Comparison of ENCODE assay signal across 30 cellular contexts in the genomic region with DNA sequence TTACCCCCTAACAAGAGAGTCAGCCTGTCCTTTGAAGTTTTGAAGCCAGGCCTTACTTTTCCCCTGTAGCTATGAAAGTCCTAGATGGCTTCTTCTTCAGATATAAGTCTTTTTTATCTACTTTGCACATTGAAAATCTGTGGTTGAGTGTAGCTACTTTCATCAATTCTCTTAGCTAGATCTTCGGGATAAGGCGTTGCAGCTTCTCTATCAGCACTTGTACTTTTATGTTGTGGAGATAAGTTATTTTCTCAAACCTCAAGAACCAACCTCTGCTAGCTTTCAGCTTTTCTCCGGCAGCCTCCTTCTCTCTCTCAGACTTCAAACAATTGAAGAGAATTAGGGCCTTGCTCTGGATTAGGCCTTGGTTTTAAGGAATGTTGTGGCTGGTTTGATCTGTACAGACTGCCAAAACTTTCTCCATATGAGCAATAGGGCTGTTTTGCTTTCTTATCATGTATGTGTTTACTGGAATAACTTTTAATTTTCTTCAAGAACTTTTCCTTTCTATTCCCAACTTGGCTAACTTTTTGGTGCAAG. TPM values are rescaled to one million over a fixed set of nuclear protein-coding genes. Genes with fewer than 3 reads are reported as not detected.
DNase-seq lines count a peak whose midpoint lies in the region; ATAC-seq and TF ChIP-seq lines count a peak whose summit lies in the region.
"Had no signal": no experiment of that assay in that cellular context is flagged by ENCODE, and none has a peak within 500 bp of the region (broad histone marks: within the 10 kb centered on the region; RNA-seq: fewer than 3 reads in every experiment).

No MANE protein-coding gene starts in this region.

- intact Hi-C loops in mucosa of descending colon (cut with DNase I, micrococcal nuclease): no loop called here

- H3K36me3 ChIP-seq in mucosa of descending colon (ENCODE audit: low read depth): no peaks in the 10 kb centered on the region
- H3K36me3 ChIP-seq: adrenal gland, heart left ventricle had no signal

- no peaks in the 10 kb centered on the region for H3K9me3 ChIP-seq in mucosa of descending colon
- H3K9me3 ChIP-seq: adrenal gland had no signal

- ATAC-seq in GM18870 (IDR thresholded peaks at IDR 0.05; ENCODE audit: unreplicated experiment): no peak
- no peak for ATAC-seq in mucosa of descending colon
- ATAC-seq in GM21381 (IDR thresholded peaks at IDR 0.05; ENCODE audit: unreplicated experiment): no peak
- ATAC-seq: activated CD4-positive, alpha-beta T cell treated with anti-CD3 and anti-CD28 coated beads for 36 hours; activated CD8-positive, alpha-beta T cell treated with anti-CD3 and anti-CD28 coated beads for 36 hours; CD8-positive, alpha-beta T cell; foreskin keratinocyte; heart left ventricle; left ventricle myocardium superior; naive thymus-derived CD4-positive, alpha-beta T cell; stimulated activated effector memory CD8-positive, alpha-beta T cell treated with anti-CD3 and anti-CD28 coated beads, Interleukin-12 subunit alpha, Interleukin-12 subunit beta, amount 100 ng/mL, for 72 hours had no signal

- H3K4me3 ChIP-seq in choroid plexus epithelial cell (ENCODE audit: low read depth, low read length): no peak overlapping the region
- no peak overlapping the region for H3K4me3 ChIP-seq in mucosa of descending colon
- H3K4me3 ChIP-seq: adrenal gland, heart left ventricle had no signal

- DNase-seq in AG08396 (ENCODE audit: low spot score): peak; percentile 13
- DNase-seq in M059J (ENCODE audit: low read depth): peak; percentile 17
- peak; percentile 21 for DNase-seq in choroid plexus epithelial cell (ENCODE audit: low read depth)
- DNase-seq in myocyte (ENCODE audit: low read depth): peak; percentile 40
- DNase-seq in mucosa of descending colon: no peak
- no peak for DNase-seq in SKM-1 treated with dmso at 0.1 percent for 144 hours (lab: John Stamatoyannopoulos, UW; ENCODE audit: unreplicated experiment)
- DNase-seq: 8988T; activated CD4-positive, alpha-beta T cell treated with anti-CD3 and anti-CD28 coated beads for 36 hours; activated CD8-positive, alpha-beta memory T cell treated with anti-CD3 and anti-CD28 coated beads, Interleukin-2, amount 50 U/mL, for 48 hours; activated CD8-positive, alpha-beta T cell treated with anti-CD3 and anti-CD28 coated beads for 36 hours; activated naive CD4-positive, alpha-beta T cell treated with Interleukin-2 at 50 U/mL for 16 hours; adrenal gland; CD8-positive, alpha-beta T cell; effector CD4-positive, alpha-beta T cell; foreskin keratinocyte; heart left ventricle; kidney; left ventricle myocardium superior; NCI-H82; nucleus accumbens; substantia nigra; SW 1271; T-helper 9 cell; trophoblast cell had no signal

- H3K4me1 ChIP-seq in mucosa of descending colon (ENCODE audit: low read depth): no peaks in the 10 kb centered on the region
- H3K4me1 ChIP-seq: adrenal gland, foreskin keratinocyte had no signal

- TF ChIP-seq CTCF in choroid plexus epithelial cell (conservative IDR thresholded peaks at IDR 0.05; ENCODE audit: low read depth, low read length) (no peak), mucosa of descending colon (IDR thresholded peaks at IDR 0.05) (no peak)

RNA-seq across cellular contexts. Expression of gene CATSPER3, which starts 21.7 kb away (rescaled TPM):
- not detected in 2 replicates for total RNA-seq in M059J (2014; rRNA removed; shearing (Covaris generic))
- total RNA-seq in myocyte: not detected in 2 replicates
- 0.16 TPM for polyA plus RNA-seq in myocyte (2012)
- total RNA-seq in mucosa of descending colon: 1 to 10 TPM; 1.3 to 1.5 (median 1.3) TPM
- total RNA-seq: pulmonary artery endothelial cell had no signal

RNA-seq across cellular contexts. Expression of gene PITX1, which starts 44.7 kb away (rescaled TPM):
- total RNA-seq in M059J (2014; rRNA removed; shearing (Covaris generic)): 4.6 and 15.3 TPM in 2 replicates
- 2.9 and 5.5 TPM in 2 replicates for total RNA-seq in myocyte
- 1.2 TPM for polyA plus RNA-seq in myocyte (2012)
- 10 to 100 TPM in 1 of 3 donors, 1 to 10 TPM in 2; 5.0 to 10.7 (median 6.2) TPM for total RNA-seq in mucosa of descending colon
- total RNA-seq: B cell; CD8-positive, alpha-beta T cell; kidney; left ventricle myocardium superior had no signal
- polyA plus RNA-seq: naive thymus-derived CD4-positive, alpha-beta T cell had no signal

Comparison
In these comparisons a context has a peak if more than half of its experiments do, and no peak if none do; other contexts are left out.
1. DNase-seq: peak in AG08396 (single experiment), M059J (single experiment), choroid plexus epithelial cell (single experiment) and myocyte (single experiment); none in mucosa of descending colon (0 of 3) and SKM-1 treated with dmso at 0.1 percent for 144 hours (single experiment).